15 cellular contexts compared by ENCODE assay signal in the genomic region with DNA sequence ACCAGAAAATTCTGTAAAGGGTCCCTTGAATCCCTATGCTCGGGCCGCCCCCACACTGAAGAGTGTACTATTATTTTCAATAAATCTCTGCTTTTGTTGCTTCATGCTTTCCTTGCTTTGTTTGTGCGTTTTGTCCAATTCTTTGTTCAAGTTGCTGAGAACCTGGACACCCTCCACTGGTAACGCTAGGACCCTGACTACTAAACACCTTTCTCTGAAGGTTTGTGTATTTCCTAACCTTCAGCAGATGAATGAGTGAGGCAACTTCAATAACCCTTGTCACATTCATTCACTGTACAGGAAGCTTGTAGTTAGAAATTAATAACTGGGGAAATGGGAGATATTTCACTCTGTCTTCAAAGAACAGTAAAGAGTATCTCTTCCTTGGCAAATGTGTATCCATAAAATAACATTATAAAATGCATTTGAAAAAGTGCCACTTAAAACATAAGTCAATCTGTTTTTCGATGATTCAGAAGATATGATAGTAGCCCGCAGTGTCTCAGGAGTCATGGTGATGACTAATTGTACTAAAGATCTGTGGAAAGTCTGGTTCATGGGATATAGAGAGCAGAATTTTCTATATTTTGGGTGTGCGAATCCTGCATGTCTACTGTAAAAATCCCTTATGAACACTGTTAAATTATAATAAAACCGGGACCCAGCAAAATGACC. TPM values are rescaled to one million over a fixed set of nuclear protein-coding genes. Genes with fewer than 3 reads are reported as not detected.
DNase-seq lines count a peak whose midpoint lies in the region; ATAC-seq and TF ChIP-seq lines count a peak whose summit lies in the region.
"Had no signal": no experiment of that assay in that cellular context is flagged by ENCODE, and none has a peak within 500 bp of the region (broad histone marks: within the 10 kb centered on the region; RNA-seq: fewer than 3 reads in every experiment).

No MANE protein-coding gene starts in this region.

- H3K36me3 Mint-ChIP-seq in activated T-helper 17 cell treated with anti-CD3 and anti-CD28 coated beads, Interleukin-2, amount 50 U/mL, for 72 hours (ENCODE audit: low read depth): no peaks in the 10 kb centered on the region

- H3K4me1 Mint-ChIP-seq in activated T-helper 17 cell treated with anti-CD3 and anti-CD28 coated beads, Interleukin-2, amount 50 U/mL, for 72 hours: peaks cover 10% of the 10 kb centered on the region
- H3K4me1 Mint-ChIP-seq: activated B cell treated with CpG ODN at 0.5 μM for 24 hours had no signal

- peak overlapping the region; percentile 25 for H3K4me3 Mint-ChIP-seq in activated T-helper 17 cell treated with anti-CD3 and anti-CD28 coated beads, Interleukin-2, amount 50 U/mL, for 72 hours
- H3K4me3 Mint-ChIP-seq: activated B cell treated with CpG ODN at 0.5 μM for 24 hours had no signal

- peak; percentile 17 for DNase-seq in stimulated activated CD4-positive, alpha-beta T cell treated with anti-CD3 and anti-CD28 coated beads, Interleukin-4, amount 100 ng/mL, for 24 hours
- no peak for DNase-seq in stimulated activated CD4-positive, alpha-beta T cell treated with anti-CD3 and anti-CD28 coated beads, Interleukin-4, amount 100 ng/mL, for 4 hours
- DNase-seq in fibroblast of villous mesenchyme (ENCODE audit: low read depth) (peak; percentile 42), epidermal melanocyte (ENCODE audit: insufficient read length, low spot score) (no peak), head of caudate nucleus (no peak), upper lobe of right lung (no peak), NCI-H146 treated with DMSO at 0.1 percent for 48 hours (lab: John Stamatoyannopoulos, UW; ENCODE audit: unreplicated experiment) (no peak)
- DNase-seq: activated B cell treated with CpG ODN at 0.5 μM for 24 hours; activated effector memory CD4-positive, alpha-beta T cell treated with anti-CD3 and anti-CD28 coated beads, Interleukin-2, amount 50 U/mL, for 16 hours; dermis blood vessel endothelial cell; GDM1; nucleus accumbens had no signal

- no peaks in the 10 kb centered on the region for H3K27me3 ChIP-seq in upper lobe of right lung
- H3K27me3 ChIP-seq: vagina had no signal

- H3K4me1 ChIP-seq in upper lobe of right lung: no peaks in the 10 kb centered on the region
- H3K4me1 ChIP-seq: vagina had no signal

- H3K9me3 ChIP-seq in upper lobe of right lung: no peaks in the 10 kb centered on the region
- H3K9me3 ChIP-seq: vagina had no signal

- H3K36me3 ChIP-seq in upper lobe of right lung: no peaks in the 10 kb centered on the region
- H3K36me3 ChIP-seq: vagina had no signal

- H3K27me3 Mint-ChIP-seq in activated T-helper 17 cell treated with anti-CD3 and anti-CD28 coated beads, Interleukin-2, amount 50 U/mL, for 72 hours: no peaks in the 10 kb centered on the region

- TF ChIP-seq CTCF in fibroblast of villous mesenchyme (IDR thresholded peaks at IDR 0.05; ENCODE audit: insufficient read depth, low read depth, low read length) (no peak), upper lobe of right lung (IDR thresholded peaks at IDR 0.05) (no peak)

- intact Hi-C loops in head of caudate nucleus (cut with DNase I) (no loop called here), upper lobe of right lung (cut with DNase I) (no loop called here)

- H3K27ac ChIP-seq in upper lobe of right lung: no peak overlapping the region
- H3K27ac ChIP-seq: vagina had no signal

- H3K4me3 ChIP-seq in fibroblast of villous mesenchyme (ENCODE audit: low read depth, low read length): no peak overlapping the region
- no peak overlapping the region for H3K4me3 ChIP-seq in upper lobe of right lung
- H3K4me3 ChIP-seq: lung, vagina had no signal

- H3K9me3 Mint-ChIP-seq in activated T-helper 17 cell treated with anti-CD3 and anti-CD28 coated beads, Interleukin-2, amount 50 U/mL, for 72 hours: peaks cover 7% of the 10 kb centered on the region
- H3K9me3 Mint-ChIP-seq: activated B cell treated with CpG ODN at 0.5 μM for 24 hours had no signal

- H3K27ac Mint-ChIP-seq in activated T-helper 17 cell treated with anti-CD3 and anti-CD28 coated beads, Interleukin-2, amount 50 U/mL, for 72 hours: peak overlapping the region; percentile 61
- H3K27ac Mint-ChIP-seq: activated B cell treated with CpG ODN at 0.5 μM for 24 hours had no signal

- peak; percentile 96 for ATAC-seq in activated T-helper 17 cell treated with anti-CD3 and anti-CD28 coated beads, Interleukin-2, amount 50 U/mL, for 72 hours (replicated peaks)
- ATAC-seq in upper lobe of right lung: no peak

RNA-seq across cellular contexts. Expression of a gene that starts 43.2 kb away (rescaled TPM):
- 100 to 1,000 TPM; 101 to 193 TPM for total RNA-seq in activated T-helper 17 cell treated with anti-CD3 and anti-CD28 coated beads, Interleukin-2, amount 50 U/mL, for 72 hours
- total RNA-seq in fibroblast of villous mesenchyme (8.2 and 31.6 TPM in 2 replicates), upper lobe of right lung (67.2 TPM)

Comparison
In these comparisons a context has a peak if more than half of its experiments do, and no peak if none do; other contexts are left out.
1. DNase-seq: peak in stimulated activated CD4-positive, alpha-beta T cell treated with anti-CD3 and anti-CD28 coated beads, Interleukin-4, amount 100 ng/mL, for 24 hours (single experiment) and fibroblast of villous mesenchyme (single experiment); none in stimulated activated CD4-positive, alpha-beta T cell treated with anti-CD3 and anti-CD28 coated beads, Interleukin-4, amount 100 ng/mL, for 4 hours (0 of 2), epidermal melanocyte (single experiment), head of caudate nucleus (0 of 42), upper lobe of right lung (single experiment) and NCI-H146 treated with DMSO at 0.1 percent for 48 hours (single experiment).